Comparison of ENCODE assay signal across 18 cellular contexts in the genomic region with DNA sequence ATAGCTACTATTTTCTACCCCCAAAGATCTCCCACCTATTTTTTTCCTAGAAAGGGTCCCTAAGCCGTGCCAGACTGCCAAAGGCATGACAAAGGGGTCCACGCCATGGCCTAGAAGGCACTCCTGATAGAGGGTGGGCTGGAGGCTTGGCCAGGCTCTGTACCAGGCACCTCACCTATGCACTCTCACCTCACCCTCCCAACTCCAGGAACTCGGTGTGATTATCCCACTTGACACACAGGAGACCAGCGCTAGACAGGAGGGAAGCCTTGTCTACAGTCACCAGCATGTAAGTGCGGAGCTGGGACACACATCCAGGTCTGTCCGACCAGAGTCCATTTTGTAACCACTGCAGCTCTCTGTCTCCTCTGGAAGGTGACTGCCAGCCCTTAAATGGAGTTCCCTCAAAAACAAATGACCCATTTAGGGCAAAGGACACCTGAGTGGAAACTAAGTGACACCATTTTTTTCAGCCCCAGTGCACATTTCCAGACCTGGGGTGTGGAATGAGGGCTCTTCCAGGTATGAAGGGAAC.
DNase-seq lines count a peak whose midpoint lies in the region; ATAC-seq and TF ChIP-seq lines count a peak whose summit lies in the region.
"Had no signal": no experiment of that assay in that cellular context is flagged by ENCODE, and none has a peak within 500 bp of the region (broad histone marks: within the 10 kb centered on the region; RNA-seq: fewer than 3 reads in every experiment).

No MANE protein-coding gene starts in this region.

- peaks cover 25% of the 10 kb centered on the region for H3K27me3 Mint-ChIP-seq in activated CD4-positive, alpha-beta T cell treated with anti-CD3 and anti-CD28 coated beads, Interleukin-2, amount 10 ng/mL, durations not matched to agents 24 days and 14 days
- peaks cover 2% of the 10 kb centered on the region for H3K27me3 Mint-ChIP-seq in activated naive CD4-positive, alpha-beta T cell treated with anti-CD3 and anti-CD28 coated beads for 36 hours (ENCODE audit: low read depth)

- H3K79me1 ChIP-seq in trophoblast cell (ENCODE audit: low read length): peaks cover 18% of the 10 kb centered on the region

- H3K27me3 ChIP-seq in right atrium auricular region: no peaks in the 10 kb centered on the region
- H3K27me3 ChIP-seq in esophagus muscularis mucosa: no peaks in the 10 kb centered on the region
- H3K27me3 ChIP-seq in trophoblast cell (ENCODE audit: insufficient read depth, low read length): no peaks in the 10 kb centered on the region
- H3K27me3 ChIP-seq in tibial nerve: peaks cover 0 to 9% of the 10 kb centered on the region in 2 donors

- no peak overlapping the region for H3K18ac ChIP-seq in trophoblast cell (ENCODE audit: low read length)

- H2BK12ac ChIP-seq in trophoblast cell (ENCODE audit: low read length): no peak overlapping the region

- no peak for ATAC-seq in Right ventricle myocardium superior (ENCODE audit: poor library complexity)
- ATAC-seq: GM12878, HCT116, HepG2 had no signal

- DNase-seq in right atrium auricular region (ENCODE audit: low spot score) (peak; percentile 38), Right ventricle myocardium superior (no peak), esophagus muscularis mucosa (ENCODE audit: extremely low spot score) (peak; percentile 21), trophoblast cell (no peak), tibial nerve (ENCODE audit: low spot score in 2 of 2) (no peak), CD1c-positive myeloid dendritic cell (ENCODE audit: extremely low spot score) (no peak)
- DNase-seq in activated CD4-positive, alpha-beta T cell treated with anti-CD3 and anti-CD28 coated beads, Interleukin-2, amount 10 ng/mL, durations not matched to agents 24 days and 14 days: no peak
- no peak for DNase-seq in activated naive CD4-positive, alpha-beta T cell treated with anti-CD3 and anti-CD28 coated beads for 36 hours
- DNase-seq: 8988T; ACHN; Calu3; CD4-positive, alpha-beta T cell; DMS 273 treated with DMSO at 0.1 percent for 48 hours; DMS79 had no signal

- H3K4me3 ChIP-seq in right atrium auricular region (no peak overlapping the region), esophagus muscularis mucosa (no peak overlapping the region), trophoblast cell (ENCODE audit: low read depth, low read length) (no peak overlapping the region), tibial nerve (no peak overlapping the region)
- H3K4me3 ChIP-seq: BLaER1 treated with 17β-estradiol and CSF1 and Interleukin-3, amounts not matched to agents 10 nM and 100 nM; GM12878 had no signal

- TF ChIP-seq CTCF in right atrium auricular region (IDR thresholded peaks at IDR 0.05): no peak
- no peak for TF ChIP-seq CTCF in esophagus muscularis mucosa (IDR thresholded peaks at IDR 0.05)
- TF ChIP-seq CTCF in tibial nerve (IDR thresholded peaks at IDR 0.05): no peak

- H2AFZ ChIP-seq in trophoblast cell (ENCODE audit: insufficient read depth, low read length, poor library complexity): no peak overlapping the region

- peak overlapping the region; percentile 20 for H4K8ac ChIP-seq in trophoblast cell (ENCODE audit: low read depth, low read length)

- WGBS in esophagus muscularis mucosa: 79% methylated on average over 5 of the region's 6 CpGs
- no CpG with 5 or more reads among the region's 6 CpGs for WGBS in trophoblast cell (ENCODE audit: extremely low coverage, insufficient coverage, insufficient read length)
- 78 to 94% methylated on average over 2 to 6 of the region's 6 CpGs for WGBS in tibial nerve, 2 donors

- no peak overlapping the region for H3K23ac ChIP-seq in trophoblast cell (ENCODE audit: low read length)

- no peak overlapping the region for H3K4me2 ChIP-seq in trophoblast cell (ENCODE audit: low read length)
- H3K4me2 ChIP-seq: BLaER1 treated with 17β-estradiol and CSF1 and Interleukin-3, amounts not matched to agents 10 nM and 100 nM had no signal

- H2BK5ac ChIP-seq in trophoblast cell (ENCODE audit: low read depth, low read length, poor library complexity): no peak overlapping the region

- TF ChIP-seq EP300 in esophagus muscularis mucosa (IDR thresholded peaks at IDR 0.05) (no peak), tibial nerve (IDR thresholded peaks at IDR 0.05) (no peak)

- H3K36me3 Mint-ChIP-seq in activated CD4-positive, alpha-beta T cell treated with anti-CD3 and anti-CD28 coated beads, Interleukin-2, amount 10 ng/mL, durations not matched to agents 24 days and 14 days (ENCODE audit: low read depth): no peaks in the 10 kb centered on the region
- H3K36me3 Mint-ChIP-seq in activated naive CD4-positive, alpha-beta T cell treated with anti-CD3 and anti-CD28 coated beads for 36 hours (ENCODE audit: low read depth): no peaks in the 10 kb centered on the region

- H3K27ac Mint-ChIP-seq in activated CD4-positive, alpha-beta T cell treated with anti-CD3 and anti-CD28 coated beads, Interleukin-2, amount 10 ng/mL, durations not matched to agents 24 days and 14 days: no peak overlapping the region
- no peak overlapping the region for H3K27ac Mint-ChIP-seq in activated naive CD4-positive, alpha-beta T cell treated with anti-CD3 and anti-CD28 coated beads for 36 hours
- H3K27ac Mint-ChIP-seq: CD4-positive, alpha-beta T cell had no signal

- H3K9me3 Mint-ChIP-seq in activated CD4-positive, alpha-beta T cell treated with anti-CD3 and anti-CD28 coated beads, Interleukin-2, amount 10 ng/mL, durations not matched to agents 24 days and 14 days: no peaks in the 10 kb centered on the region
- H3K9me3 Mint-ChIP-seq in activated naive CD4-positive, alpha-beta T cell treated with anti-CD3 and anti-CD28 coated beads for 36 hours: no peaks in the 10 kb centered on the region
- H3K9me3 Mint-ChIP-seq: CD4-positive, alpha-beta T cell had no signal

- H3K4me1 ChIP-seq in right atrium auricular region: no peaks in the 10 kb centered on the region
- H3K4me1 ChIP-seq in esophagus muscularis mucosa: peaks cover 3 to 46% (median 40%) of the 10 kb centered on the region in 4 donors
- H3K4me1 ChIP-seq in trophoblast cell (ENCODE audit: control insufficient read depth in 1 of 2, insufficient read depth in 2 of 2, low read length in 2 of 2): peaks cover 23 to 35% of the 10 kb centered on the region in 2 experiments
- H3K4me1 ChIP-seq in tibial nerve: peaks cover 0 to 25% (median 2%) of the 10 kb centered on the region in 4 donors

- H3K4me3 Mint-ChIP-seq in activated CD4-positive, alpha-beta T cell treated with anti-CD3 and anti-CD28 coated beads, Interleukin-2, amount 10 ng/mL, durations not matched to agents 24 days and 14 days: no peak overlapping the region
- no peak overlapping the region for H3K4me3 Mint-ChIP-seq in activated naive CD4-positive, alpha-beta T cell treated with anti-CD3 and anti-CD28 coated beads for 36 hours
- H3K4me3 Mint-ChIP-seq: CD4-positive, alpha-beta T cell had no signal

- intact Hi-C loops in Right ventricle myocardium superior (cut with DNase I): no loop called here
- intact Hi-C loops in esophagus muscularis mucosa (cut with DNase I): no loop called here
- intact Hi-C loops in activated CD4-positive, alpha-beta T cell treated with anti-CD3 and anti-CD28 coated beads, Interleukin-2, amount 10 ng/mL, durations not matched to agents 24 days and 14 days (cut with micrococcal nuclease): no loop called here
- intact Hi-C loops in activated naive CD4-positive, alpha-beta T cell treated with anti-CD3 and anti-CD28 coated beads for 36 hours (cut with micrococcal nuclease): no loop called here

- no peak overlapping the region for H2BK120ac ChIP-seq in trophoblast cell (ENCODE audit: insufficient read depth, low read length, poor library complexity)

- H4K12ac ChIP-seq in trophoblast cell (ENCODE audit: low read depth, low read length): no peak overlapping the region

- H3K4me1 Mint-ChIP-seq in activated CD4-positive, alpha-beta T cell treated with anti-CD3 and anti-CD28 coated beads, Interleukin-2, amount 10 ng/mL, durations not matched to agents 24 days and 14 days: peaks cover 10% of the 10 kb centered on the region
- peaks cover 17% of the 10 kb centered on the region for H3K4me1 Mint-ChIP-seq in activated naive CD4-positive, alpha-beta T cell treated with anti-CD3 and anti-CD28 coated beads for 36 hours (ENCODE audit: low read depth)

- CTCF ChIA-PET in activated naive CD4-positive, alpha-beta T cell treated with anti-CD3 and anti-CD28 coated beads for 36 hours (lab: Charles Lee): no interaction called here

- TF ChIP-seq POLR2A in esophagus muscularis mucosa (IDR thresholded peaks at IDR 0.05; ENCODE audit: low read depth): no peak
- TF ChIP-seq POLR2A in tibial nerve (IDR thresholded peaks at IDR 0.05): no peak

- H2AK5ac ChIP-seq in trophoblast cell (ENCODE audit: low read length): no peak overlapping the region

- no peaks in the 10 kb centered on the region for H3K79me2 ChIP-seq in trophoblast cell (ENCODE audit: control insufficient read depth, insufficient read depth, low read length, poor library complexity)

- no peak overlapping the region for H4K91ac ChIP-seq in trophoblast cell (ENCODE audit: low read depth, low read length)

- H3K9me3 ChIP-seq in right atrium auricular region: no peaks in the 10 kb centered on the region
- H3K9me3 ChIP-seq in esophagus muscularis mucosa: no peaks in the 10 kb centered on the region
- no peaks in the 10 kb centered on the region for H3K9me3 ChIP-seq in trophoblast cell (ENCODE audit: insufficient read depth, low read depth, low read length)
- no peaks in the 10 kb centered on the region for H3K9me3 ChIP-seq in tibial nerve
- H3K9me3 ChIP-seq: BLaER1 treated with 17β-estradiol and CSF1 and Interleukin-3, amounts not matched to agents 10 nM and 100 nM had no signal

- no peaks in the 10 kb centered on the region for H3K36me3 ChIP-seq in right atrium auricular region
- no peaks in the 10 kb centered on the region for H3K36me3 ChIP-seq in esophagus muscularis mucosa
- H3K36me3 ChIP-seq in trophoblast cell (ENCODE audit: control insufficient read depth in 1 of 2, insufficient read depth in 2 of 2, low read length in 2 of 2): peaks cover 0 to 1% of the 10 kb centered on the region in 2 experiments
- H3K36me3 ChIP-seq in tibial nerve: no peaks in the 10 kb centered on the region
- H3K36me3 ChIP-seq: BLaER1 treated with 17β-estradiol and CSF1 and Interleukin-3, amounts not matched to agents 10 nM and 100 nM had no signal

- no peak overlapping the region for H3K27ac ChIP-seq in right atrium auricular region
- no peak overlapping the region for H3K27ac ChIP-seq in esophagus muscularis mucosa (replicated peaks in 1 of 4)
- no peak overlapping the region for H3K27ac ChIP-seq in trophoblast cell (ENCODE audit: low read depth, low read length)
- H3K27ac ChIP-seq in tibial nerve: no peak overlapping the region
- H3K27ac ChIP-seq: BLaER1 treated with 17β-estradiol and CSF1 and Interleukin-3, amounts not matched to agents 10 nM and 100 nM had no signal

- no peak overlapping the region for H3K9ac ChIP-seq in trophoblast cell (ENCODE audit: low read length)
- H3K9ac ChIP-seq: BLaER1 treated with 17β-estradiol and CSF1 and Interleukin-3, amounts not matched to agents 10 nM and 100 nM had no signal

- no peak overlapping the region for H3K4ac ChIP-seq in trophoblast cell (ENCODE audit: low read depth, low read length)

- H3K14ac ChIP-seq in trophoblast cell (ENCODE audit: low read length): no peak overlapping the region

Comparison
In these comparisons a context has a peak if more than half of its experiments do, and no peak if none do; other contexts are left out.
1. DNase-seq: peak in right atrium auricular region (single experiment) and esophagus muscularis mucosa (single experiment); none in Right ventricle myocardium superior (single experiment), trophoblast cell (0 of 2), tibial nerve (0 of 2), activated CD4-positive, alpha-beta T cell treated with anti-CD3 and anti-CD28 coated beads, Interleukin-2, amount 10 ng/mL, durations not matched to agents 24 days and 14 days (single experiment), CD1c-positive myeloid dendritic cell (single experiment) and activated naive CD4-positive, alpha-beta T cell treated with anti-CD3 and anti-CD28 coated beads for 36 hours (single experiment).